24 cellular contexts compared by ENCODE assay signal in the genomic region with DNA sequence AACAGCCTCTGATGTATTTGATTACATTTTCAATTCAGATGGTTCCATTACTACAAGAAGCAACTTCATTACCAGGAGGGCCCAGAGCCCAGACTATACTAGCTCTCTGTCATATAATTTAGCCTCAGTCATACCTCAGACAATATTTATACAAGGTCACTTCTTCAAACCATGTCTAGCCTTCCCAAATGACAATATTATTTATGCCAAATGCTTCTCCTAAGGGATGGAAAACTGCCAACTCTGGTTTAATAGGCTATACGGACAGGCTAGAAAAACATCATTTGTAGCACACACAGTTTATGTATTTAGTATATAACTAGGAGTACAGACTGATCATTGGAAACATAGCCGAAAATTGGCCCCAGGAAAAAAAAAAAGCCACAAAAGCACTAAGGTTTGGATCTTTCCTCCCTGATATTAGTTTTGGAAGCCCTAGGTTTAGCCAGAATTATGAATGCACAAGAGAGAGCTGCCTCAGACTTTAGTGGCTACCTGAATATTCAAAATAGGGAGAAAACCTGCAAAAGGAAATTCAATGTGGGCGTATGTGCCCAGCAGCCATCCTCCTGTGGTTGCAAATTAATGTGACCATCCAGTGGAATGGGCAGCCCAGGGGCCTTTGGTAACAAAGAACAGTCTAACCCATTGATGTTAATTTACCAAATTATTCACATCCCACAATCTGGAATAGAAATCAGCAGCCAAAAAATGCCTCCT.
DNase-seq lines count a peak whose midpoint lies in the region; ATAC-seq and TF ChIP-seq lines count a peak whose summit lies in the region.
"Had no signal": no experiment of that assay in that cellular context is flagged by ENCODE, and none has a peak within 500 bp of the region (broad histone marks: within the 10 kb centered on the region; RNA-seq: fewer than 3 reads in every experiment).

No MANE protein-coding gene starts in this region.

- DNase-seq in neural progenitor cell (ENCODE audit: low spot score) (no peak), SKM-1 treated with dmso at 0.1 percent for 144 hours (lab: John Stamatoyannopoulos, UW; ENCODE audit: unreplicated experiment) (no peak), 8988T (no peak)
- no peak for DNase-seq in activated effector memory CD4-positive, alpha-beta T cell treated with Interleukin-2 at 50 U/mL for 16 hours
- DNase-seq: activated CD4-positive, alpha-beta memory T cell treated with anti-CD3 and anti-CD28 coated beads, Interleukin-2, amount 10 ng/mL, durations not matched to agents 7 days and 5 days; activated CD4-positive, CD25-positive, alpha-beta regulatory T cell; activated naive CD4-positive, alpha-beta T cell; activated T-cell treated with anti-CD3 and anti-CD28 coated beads for 4 hours; CD4-positive, alpha-beta memory T cell; DMS53; GDM1; NCI-H1436 treated with DMSO at 0.1 percent for 48 hours; stimulated activated CD4-positive, alpha-beta T cell treated with anti-CD3 and anti-CD28 coated beads, Interleukin-4, amount 100 ng/mL, for 24 hours; stimulated activated naive CD8-positive, alpha-beta T cell treated with anti-CD3 and anti-CD28 coated beads, Interleukin-15, amount 100 ng/mL, for 72 hours; T-helper 9 cell had no signal

- H3K4me3 ChIP-seq in ACC112 (ENCODE audit: low read depth, low read length): no peak overlapping the region
- peak overlapping the region; percentile 55 for H3K4me3 ChIP-seq in OCI-LY3 (ENCODE audit: low read length)
- H3K4me3 ChIP-seq in neural progenitor cell: no peak overlapping the region
- H3K4me3 ChIP-seq: cardiac muscle cell had no signal

- H3K27ac ChIP-seq in ACC112 (ENCODE audit: low read depth, low read length) (no peak overlapping the region), OCI-LY3 (ENCODE audit: low read length) (no peak overlapping the region), neural progenitor cell (no peak overlapping the region)
- H3K27ac ChIP-seq: cardiac muscle cell, HL-60 had no signal

- H3K9me3 ChIP-seq in OCI-LY3 (ENCODE audit: insufficient read depth, low read length) (no peaks in the 10 kb centered on the region), neural progenitor cell (ENCODE audit: low read depth) (no peaks in the 10 kb centered on the region)

- H3K4me2 ChIP-seq in OCI-LY3 (ENCODE audit: low read length): peak overlapping the region; percentile 80
- no peak overlapping the region for H3K4me2 ChIP-seq in neural progenitor cell

- H3K4me1 Mint-ChIP-seq in nephron (peaks cover 33% of the 10 kb centered on the region), neural progenitor cell (peaks cover 3% of the 10 kb centered on the region)
- H3K4me1 Mint-ChIP-seq: activated CD4-positive, alpha-beta memory T cell treated with anti-CD3 and anti-CD28 coated beads, Interleukin-2, amount 10 ng/mL, durations not matched to agents 7 days and 5 days; CD4-positive, alpha-beta memory T cell; stimulated activated naive CD8-positive, alpha-beta T cell treated with anti-CD3 and anti-CD28 coated beads, Interleukin-15, amount 100 ng/mL, for 72 hours had no signal

- H4K20me1 ChIP-seq in OCI-LY3 (ENCODE audit: insufficient read depth, low read length): no peaks in the 10 kb centered on the region
- no peaks in the 10 kb centered on the region for H4K20me1 ChIP-seq in neural progenitor cell (ENCODE audit: low read depth)

- H3K9ac ChIP-seq in OCI-LY3 (ENCODE audit: low read length) (peak overlapping the region; percentile 14; the same call in 1 of the 2 replicates), neural progenitor cell (no peak overlapping the region)

- H3F3A ChIP-seq in neural progenitor cell (ENCODE audit: low read depth): no peaks in the 10 kb centered on the region

- H3K36me3 ChIP-seq in ACC112 (ENCODE audit: insufficient read depth, low read length): no peaks in the 10 kb centered on the region
- H3K36me3 ChIP-seq in OCI-LY3 (replicated peaks; ENCODE audit: low read depth, low read length): no peaks in the 10 kb centered on the region
- H3K36me3 ChIP-seq in neural progenitor cell: no peaks in the 10 kb centered on the region
- H3K36me3 ChIP-seq: cardiac muscle cell had no signal

- H3K79me2 ChIP-seq in ACC112 (ENCODE audit: control insufficient read depth, insufficient read depth, low read length, unreplicated experiment): no peaks in the 10 kb centered on the region
- H3K79me2 ChIP-seq in OCI-LY3 (ENCODE audit: low read length): no peaks in the 10 kb centered on the region
- H3K79me2 ChIP-seq in neural progenitor cell (ENCODE audit: low read depth): no peaks in the 10 kb centered on the region

- H3K9me3 Mint-ChIP-seq in nephron (no peaks in the 10 kb centered on the region), neural progenitor cell (no peaks in the 10 kb centered on the region)
- H3K9me3 Mint-ChIP-seq: activated CD4-positive, alpha-beta memory T cell treated with anti-CD3 and anti-CD28 coated beads, Interleukin-2, amount 10 ng/mL, durations not matched to agents 7 days and 5 days; CD4-positive, alpha-beta memory T cell; stimulated activated naive CD8-positive, alpha-beta T cell treated with anti-CD3 and anti-CD28 coated beads, Interleukin-15, amount 100 ng/mL, for 72 hours; type B pancreatic cell had no signal

- no peaks in the 10 kb centered on the region for H3K27me3 ChIP-seq in ACC112 (ENCODE audit: insufficient read depth, low read length)
- H3K27me3 ChIP-seq in OCI-LY3 (ENCODE audit: low read depth, low read length): 0 out of 2 replicates have a peak, but pooled peaks cover 4% of the 10 kb centered on the region
- H3K27me3 ChIP-seq in neural progenitor cell: no peaks in the 10 kb centered on the region
- H3K27me3 ChIP-seq: cardiac muscle cell had no signal

- H3K27ac Mint-ChIP-seq in nephron (peak overlapping the region; percentile 55 to 73 (median 71)), neural progenitor cell (no peak overlapping the region)
- H3K27ac Mint-ChIP-seq: activated CD4-positive, alpha-beta memory T cell treated with anti-CD3 and anti-CD28 coated beads, Interleukin-2, amount 10 ng/mL, durations not matched to agents 7 days and 5 days; CD4-positive, alpha-beta memory T cell; stimulated activated naive CD8-positive, alpha-beta T cell treated with anti-CD3 and anti-CD28 coated beads, Interleukin-15, amount 100 ng/mL, for 72 hours; type B pancreatic cell had no signal

- H3K27me3 Mint-ChIP-seq in nephron (ENCODE audit: low read depth): no peaks in the 10 kb centered on the region
- H3K27me3 Mint-ChIP-seq in neural progenitor cell (ENCODE audit: insufficient read depth, low read depth): peaks cover 2% of the 10 kb centered on the region
- H3K27me3 Mint-ChIP-seq: type B pancreatic cell had no signal

- peak; percentile 0 for ATAC-seq in GM18868 (IDR thresholded peaks at IDR 0.05; ENCODE audit: unreplicated experiment)
- ATAC-seq: HepG2, Right ventricle myocardium inferior had no signal

- peak overlapping the region; percentile 91 for H2AFZ ChIP-seq in ACC112 (ENCODE audit: low read length, unreplicated experiment)
- no peak overlapping the region for H2AFZ ChIP-seq in OCI-LY3 (ENCODE audit: low read depth, low read length)
- no peak overlapping the region for H2AFZ ChIP-seq in neural progenitor cell (replicated peaks)

- H3K4me1 ChIP-seq in ACC112 (ENCODE audit: control insufficient read depth, insufficient read depth, low read length, unreplicated experiment) (peaks cover 30% of the 10 kb centered on the region), OCI-LY3 (ENCODE audit: low read length) (peaks cover 62% of the 10 kb centered on the region), neural progenitor cell (peaks cover 23% of the 10 kb centered on the region)

- H3K4me3 Mint-ChIP-seq in nephron: no peak overlapping the region
- no peak overlapping the region for H3K4me3 Mint-ChIP-seq in neural progenitor cell
- H3K4me3 Mint-ChIP-seq: activated CD4-positive, alpha-beta memory T cell treated with anti-CD3 and anti-CD28 coated beads, Interleukin-2, amount 10 ng/mL, durations not matched to agents 7 days and 5 days; CD4-positive, alpha-beta memory T cell; stimulated activated naive CD8-positive, alpha-beta T cell treated with anti-CD3 and anti-CD28 coated beads, Interleukin-15, amount 100 ng/mL, for 72 hours; type B pancreatic cell had no signal

- no peaks in the 10 kb centered on the region for H3K36me3 Mint-ChIP-seq in nephron (ENCODE audit: low read depth)
- H3K36me3 Mint-ChIP-seq in neural progenitor cell: no peaks in the 10 kb centered on the region
- H3K36me3 Mint-ChIP-seq: CD4-positive, alpha-beta memory T cell; type B pancreatic cell had no signal

- TF ChIP-seq CTCF in OCI-LY3 (IDR thresholded peaks at IDR 0.05; ENCODE audit: low read depth, low read length) (no peak), nephron (IDR thresholded peaks at IDR 0.05; ENCODE audit: unreplicated experiment in 3 of 3) (no peak), neural progenitor cell (IDR thresholded peaks at IDR 0.05) (no peak)
